ENCODE assay signal across 22 cellular contexts in genomic region chr6:72424476-72424875, GRCh38.
DNase-seq lines count a peak whose midpoint lies in the region; ATAC-seq and TF ChIP-seq lines count a peak whose summit lies in the region.
"Had no signal": no experiment of that assay in that cellular context is flagged by ENCODE, and none has a peak within 500 bp of the region (broad histone marks: within the 10 kb centered on the region; RNA-seq: fewer than 3 reads in every experiment).

No MANE protein-coding gene starts in this region.

- H3K27me3 ChIP-seq in GM23248 (replicated peaks; ENCODE audit: insufficient read depth) (no peaks in the 10 kb centered on the region), foreskin keratinocyte (no peaks in the 10 kb centered on the region)
- H3K27me3 ChIP-seq: BLaER1, Peyer's patch, SJCRH30 had no signal

- no peak overlapping the region for H3K27ac Mint-ChIP-seq in stimulated activated effector memory CD8-positive, alpha-beta T cell treated with anti-CD3 and anti-CD28 coated beads, Interleukin-12 subunit alpha, Interleukin-12 subunit beta, amount 100 ng/mL, for 72 hours
- H3K27ac Mint-ChIP-seq: CD4-positive, alpha-beta T cell; GM23338 had no signal

- DNase-seq in GM23248 (peak; percentile 27), RWPE1 (ENCODE audit: low spot score) (peak; percentile 20), foreskin keratinocyte (peak; percentile 48 to 77), putamen (ENCODE audit: low spot score) (peak; percentile 19), NCI-H1048 (lab: John Stamatoyannopoulos, UW) (no peak)
- no peak for DNase-seq in stimulated activated effector memory CD8-positive, alpha-beta T cell treated with anti-CD3 and anti-CD28 coated beads, Interleukin-12 subunit alpha, Interleukin-12 subunit beta, amount 100 ng/mL, for 72 hours (ENCODE audit: low spot score in 2 of 2)
- DNase-seq: Caco-2; CD4-positive, alpha-beta T cell; DND-41; KBM-7; NCI-H1092 treated with DMSO at 0.1 percent for 48 hours; NCI-H146; NCI-H2081; NCI-H2171; NCI-H524 treated with DMSO at 0.1 percent for 48 hours; Peyer's patch; SJCRH30 had no signal

- no peaks in the 10 kb centered on the region for H3K36me3 ChIP-seq in GM23248 (ENCODE audit: low read depth)
- H3K36me3 ChIP-seq: BLaER1, HAP-1, Peyer's patch, SJCRH30 had no signal

- no peak overlapping the region for H3K4me3 ChIP-seq in GM23248
- H3K4me3 ChIP-seq: BLaER1, GM23338, HAP-1, Peyer's patch, SJCRH30 had no signal

- no peak overlapping the region for H3K4me3 Mint-ChIP-seq in stimulated activated effector memory CD8-positive, alpha-beta T cell treated with anti-CD3 and anti-CD28 coated beads, Interleukin-12 subunit alpha, Interleukin-12 subunit beta, amount 100 ng/mL, for 72 hours
- H3K4me3 Mint-ChIP-seq: CD4-positive, alpha-beta T cell; GM23338 had no signal

- H3K27ac ChIP-seq in GM23248 (peak overlapping the region; percentile 34; the same call in 1 of the 2 replicates), RWPE1 (no peak overlapping the region), foreskin keratinocyte (no peak overlapping the region)
- H3K27ac ChIP-seq: BLaER1, Peyer's patch, SJCRH30 had no signal

- H2AFZ ChIP-seq in GM23248 = no peak overlapping the region
- H2AFZ ChIP-seq: GM23338 had no signal

- peaks cover 66% of the 10 kb centered on the region for H3F3A ChIP-seq in GM23248 (ENCODE audit: insufficient read depth)

- H3K4me1 Mint-ChIP-seq in stimulated activated effector memory CD8-positive, alpha-beta T cell treated with anti-CD3 and anti-CD28 coated beads, Interleukin-12 subunit alpha, Interleukin-12 subunit beta, amount 100 ng/mL, for 72 hours = no peaks in the 10 kb centered on the region

- H3K9ac ChIP-seq in GM23248 = no peak overlapping the region
- H3K9ac ChIP-seq: BLaER1 had no signal

- no peaks in the 10 kb centered on the region for H4K20me1 ChIP-seq in GM23248 (ENCODE audit: insufficient read depth)
- H4K20me1 ChIP-seq: BLaER1 had no signal

- no peaks in the 10 kb centered on the region for H3K9me3 Mint-ChIP-seq in stimulated activated effector memory CD8-positive, alpha-beta T cell treated with anti-CD3 and anti-CD28 coated beads, Interleukin-12 subunit alpha, Interleukin-12 subunit beta, amount 100 ng/mL, for 72 hours
- H3K9me3 Mint-ChIP-seq: CD4-positive, alpha-beta T cell; GM23338 had no signal

- CTCF ChIA-PET in RWPE1 (lab: Yijun Ruan, JAX) = interaction anchor here (0.7 to 1.0 kb wide), 3 partner anchors 15 to 165 kb away, joined by 3 to 4 read pairs (median 3); no protein-coding TSS in a partner anchor

- TF ChIP-seq CTCF in RWPE1 (conservative IDR thresholded peaks at IDR 0.05; ENCODE audit: low read depth) = no peak
- no peak for TF ChIP-seq CTCF in foreskin keratinocyte (conservative IDR thresholded peaks at IDR 0.05)

- peak overlapping the region; percentile 30 for H3K4me2 ChIP-seq in GM23248 (ENCODE audit: unreplicated experiment)
- H3K4me2 ChIP-seq: BLaER1, GM23338 had no signal

- 50 to 54% methylated on average over 1 of the region's 1 CpG for WGBS in GM23248 (ENCODE audit: low coverage in 1 of 2, low lambda C conversion rate in 2 of 2, missing lambda C conversion rate in 2 of 2), 2 experiments

- H3K79me2 ChIP-seq in GM23248 (ENCODE audit: insufficient read depth) = no peaks in the 10 kb centered on the region

- in situ Hi-C loops in GM23248 (cut with MboI) = no loop called here

- no peaks in the 10 kb centered on the region for H3K9me3 ChIP-seq in GM23248 (ENCODE audit: low read depth)
- H3K9me3 ChIP-seq: BLaER1, Caco-2, HAP-1, Peyer's patch, SJCRH30 had no signal

- POLR2A ChIA-PET in RWPE1 (lab: Yijun Ruan, JAX; ENCODE audit: low non-redundant PET) = no interaction called here

- H3K9me2 ChIP-seq in GM23248 (ENCODE audit: insufficient read depth) = no peaks in the 10 kb centered on the region

- ATAC-seq in foreskin keratinocyte (peak; percentile 45), HG03469 (IDR thresholded peaks at IDR 0.05; ENCODE audit: unreplicated experiment) (no peak)
- ATAC-seq in stimulated activated effector memory CD8-positive, alpha-beta T cell treated with anti-CD3 and anti-CD28 coated beads, Interleukin-12 subunit alpha, Interleukin-12 subunit beta, amount 100 ng/mL, for 72 hours = no peak
- ATAC-seq: GM23338, HepG2 had no signal

- H3K4me1 ChIP-seq in GM23248 (ENCODE audit: insufficient read depth) = peaks cover 64% of the 10 kb centered on the region
- peaks cover 31% of the 10 kb centered on the region for H3K4me1 ChIP-seq in foreskin keratinocyte
- H3K4me1 ChIP-seq: BLaER1, Caco-2, HAP-1, Peyer's patch, SJCRH30 had no signal

- H3K36me3 Mint-ChIP-seq in stimulated activated effector memory CD8-positive, alpha-beta T cell treated with anti-CD3 and anti-CD28 coated beads, Interleukin-12 subunit alpha, Interleukin-12 subunit beta, amount 100 ng/mL, for 72 hours = no peaks in the 10 kb centered on the region

Comparison
In these comparisons a context has a peak if more than half of its experiments do, and no peak if none do; other contexts are left out.
1. DNase-seq: peak in GM23248 (single experiment), RWPE1 (single experiment), foreskin keratinocyte (2 of 2) and putamen (single experiment); none in NCI-H1048 (single experiment) and stimulated activated effector memory CD8-positive, alpha-beta T cell treated with anti-CD3 and anti-CD28 coated beads, Interleukin-12 subunit alpha, Interleukin-12 subunit beta, amount 100 ng/mL, for 72 hours (0 of 2).